ENCODE assay signal across 3 cellular contexts in genomic region chr9:98846081-98846480, GRCh38.
"Had no signal": no experiment of that assay in that cellular context is flagged by ENCODE, and none has a peak within 500 bp of the region (broad histone marks: within the 10 kb centered on the region; RNA-seq: fewer than 3 reads in every experiment).

No MANE protein-coding gene starts in this region.

- H3K4me3 ChIP-seq: GM12878 had no signal

- ATAC-seq: GM12878 had no signal

- DNase-seq: GDM1, GF-D8 had no signal
